1 cellular context compared by ENCODE assay signal in genomic region chr11:64241430-64242153, GRCh38.
A peak's percentile ranks its signal among the peaks of the same experiment; 100 is the strongest.
TF ChIP-seq lines count a peak whose summit lies in the region.

No MANE protein-coding gene starts in this region.

TF ChIP-seq in K562, 482 proteins besides CTCF, POLR2A, EP300 and RAD21 (continued from another document and continues in another):
- no peak for TF ChIP-seq MITF (IDR thresholded peaks at IDR 0.05)
- TF ChIP-seq ZNF124 (CRISPR knock-in tag; IDR thresholded peaks at IDR 0.05): no peak
- TF ChIP-seq CGGBP1 (CRISPR knock-in tag; IDR thresholded peaks at IDR 0.05): 0 out of 2 replicates have a peak, but pooled peaks have one; percentile 1
- no peak for TF ChIP-seq BRF2 (IDR thresholded peaks at IDR 0.05; ENCODE audit: borderline replicate concordance, insufficient read depth, insufficient read length)
- TF ChIP-seq MAFK (IDR thresholded peaks at IDR 0.05; ENCODE audit: low read length): no peak
- no peak for TF ChIP-seq ZBTB5 (IDR thresholded peaks at IDR 0.05)
- TF ChIP-seq CHD1 (IDR thresholded peaks at IDR 0.05; ENCODE audit: low read length): no peak
- no peak for TF ChIP-seq ZNF77 (CRISPR knock-in tag; IDR thresholded peaks at IDR 0.05)
- TF ChIP-seq SAFB (IDR thresholded peaks at IDR 0.05; ENCODE audit: borderline replicate concordance, low read depth, low read length): 0 out of 2 replicates have a peak, but pooled peaks have one; percentile 41
- no peak for TF ChIP-seq RBM15 (IDR thresholded peaks at IDR 0.05; ENCODE audit: insufficient read depth, low read length)
- TF ChIP-seq PBX2 (CRISPR knock-in tag; IDR thresholded peaks at IDR 0.05; ENCODE audit: low read depth): peak; percentile 82
- peak; percentile 90 for TF ChIP-seq PBX2 (tag; conservative IDR thresholded peaks at IDR 0.05; ENCODE audit: low read depth)
- TF ChIP-seq ZNF146 (CRISPR knock-in tag; IDR thresholded peaks at IDR 0.05; ENCODE audit: unreplicated experiment): no peak
- TF ChIP-seq ZBTB1 (CRISPR knock-in tag; IDR thresholded peaks at IDR 0.05; ENCODE audit: borderline replicate concordance, low read depth): 0 out of 2 replicates have a peak, but pooled peaks have one; percentile 21
- no peak for TF ChIP-seq MEF2D (tag; conservative IDR thresholded peaks at IDR 0.05; ENCODE audit: low read depth)
- TF ChIP-seq CXXC5 (CRISPR knock-in tag; IDR thresholded peaks at IDR 0.05): peak; percentile 7; the same call in 1 of the 2 replicates
- TF ChIP-seq MTA1 (IDR thresholded peaks at IDR 0.05; ENCODE audit: borderline replicate concordance): no peak
- no peak for TF ChIP-seq BCL6 (CRISPR knock-in tag; IDR thresholded peaks at IDR 0.05)
- no peak for TF ChIP-seq ZNF586 (CRISPR knock-in tag; conservative IDR thresholded peaks at IDR 0.05)
- peak; percentile 14 for TF ChIP-seq CCNT2 (IDR thresholded peaks at IDR 0.05; ENCODE audit: borderline replicate concordance, extremely low read depth, insufficient read length, low read depth, low read length)
- TF ChIP-seq PHB (CRISPR knock-in tag; IDR thresholded peaks at IDR 0.05): 0 out of 2 replicates have a peak, but pooled peaks have one; percentile 36
- no peak for TF ChIP-seq CREB1 (IDR thresholded peaks at IDR 0.05)
- no peak for TF ChIP-seq CREB1 (CRISPR knock-in tag; IDR thresholded peaks at IDR 0.05)
- TF ChIP-seq FOXM1 (IDR thresholded peaks at IDR 0.05; ENCODE audit: low read depth): no peak
- no peak; the same call in 1 of the 2 replicates for TF ChIP-seq FOXM1 (CRISPR knock-in tag; IDR thresholded peaks at IDR 0.05; ENCODE audit: low read depth)
- no peak for TF ChIP-seq ZNF79 (CRISPR knock-in tag; IDR thresholded peaks at IDR 0.05; ENCODE audit: low read depth)
- no peak for TF ChIP-seq TSHZ1 (CRISPR knock-in tag; IDR thresholded peaks at IDR 0.05)
- no peak for TF ChIP-seq ZNF274 (IDR thresholded peaks at IDR 0.05; ENCODE audit: borderline replicate concordance, low read depth, low read length)
- TF ChIP-seq BACH1 (tag; IDR thresholded peaks at IDR 0.05): no peak
- no peak for TF ChIP-seq SMC3 (conservative IDR thresholded peaks at IDR 0.05; ENCODE audit: insufficient read depth, low read depth, low read length)
- TF ChIP-seq TAF1 (IDR thresholded peaks at IDR 0.05; ENCODE audit: control insufficient read depth, extremely low read depth, insufficient read depth, low read length, severe bottlenecking): peak; percentile 72
- no peak for TF ChIP-seq ZBTB34 (CRISPR knock-in tag; IDR thresholded peaks at IDR 0.05)
- TF ChIP-seq TSC22D4 (tag; IDR thresholded peaks at IDR 0.05): no peak
- TF ChIP-seq MIER1 (IDR thresholded peaks at IDR 0.05; ENCODE audit: low read depth): no peak
- TF ChIP-seq ZNF584 (CRISPR knock-in tag; IDR thresholded peaks at IDR 0.05; ENCODE audit: low read depth): no peak
- no peak for TF ChIP-seq ARNT (IDR thresholded peaks at IDR 0.05)
- TF ChIP-seq HOMEZ (CRISPR knock-in tag; IDR thresholded peaks at IDR 0.05): no peak
- no peak for TF ChIP-seq TOE1 (IDR thresholded peaks at IDR 0.05; ENCODE audit: borderline replicate concordance)
- TF ChIP-seq TOE1 (CRISPR knock-in tag; IDR thresholded peaks at IDR 0.05; ENCODE audit: borderline replicate concordance, low read depth): no peak
- peak; percentile 60 to 93 (median 86) for TF ChIP-seq YY1 (IDR thresholded peaks at IDR 0.05; ENCODE audit: borderline replicate concordance in 1 of 3, control insufficient read depth in 1 of 3, extremely low read depth in 1 of 3, insufficient read depth in 3 of 3, insufficient read length in 1 of 3, insufficient replicate concordance in 2 of 3, low read depth in 1 of 3, low read length in 2 of 3)
- TF ChIP-seq SMARCC2 (IDR thresholded peaks at IDR 0.05; ENCODE audit: low read depth): peak; percentile 47; the same call in 1 of the 2 replicates
- no peak for TF ChIP-seq IFI16 (CRISPR knock-in tag; IDR thresholded peaks at IDR 0.05)
- TF ChIP-seq ETV1 (tag; conservative IDR thresholded peaks at IDR 0.05; ENCODE audit: low read depth): no peak
- no peak for TF ChIP-seq ARID2 (IDR thresholded peaks at IDR 0.05)
- no peak for TF ChIP-seq PHTF2 (CRISPR knock-in tag; IDR thresholded peaks at IDR 0.05)
- 0 out of 2 replicates have a peak, but pooled peaks have one; percentile 58 for TF ChIP-seq ZNF609 (CRISPR knock-in tag; IDR thresholded peaks at IDR 0.05; ENCODE audit: borderline replicate concordance)
- TF ChIP-seq CBX5 (IDR thresholded peaks at IDR 0.05; ENCODE audit: borderline replicate concordance, low read depth): no peak
